In the genomic region with DNA sequence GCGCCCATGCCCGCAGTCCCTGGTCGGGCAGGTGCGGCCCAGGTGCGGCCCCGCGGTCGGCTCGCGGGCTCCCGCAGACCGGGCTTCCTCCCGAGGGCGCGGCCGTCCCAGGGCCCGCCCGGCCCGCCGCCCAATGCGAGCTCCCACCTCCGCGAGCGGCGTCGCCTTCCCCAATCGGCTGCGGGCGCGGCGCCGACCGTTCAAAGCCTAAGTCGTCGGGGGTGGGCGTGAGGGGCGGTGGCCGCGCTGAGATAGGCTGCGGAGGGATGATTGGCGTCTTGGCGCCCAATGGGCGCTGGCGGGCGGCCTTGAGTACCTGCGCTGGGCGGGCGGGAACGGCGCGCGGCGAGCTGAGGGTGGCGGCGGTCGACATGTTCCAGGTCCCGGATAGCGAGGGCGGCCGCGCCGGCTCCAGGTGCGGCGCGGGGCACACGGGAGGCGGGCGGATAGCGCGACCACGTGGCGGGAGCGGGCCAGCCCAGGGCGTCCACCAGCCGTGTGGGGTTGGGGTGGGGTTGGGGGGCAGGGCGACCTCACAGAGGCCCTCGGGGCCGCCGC, we compare ENCODE assay signal across 8 cellular contexts. TPM values are rescaled to one million over a fixed set of nuclear protein-coding genes. Genes with fewer than 3 reads are reported as not detected.
DNase-seq lines count a peak whose midpoint lies in the region; ATAC-seq and TF ChIP-seq lines count a peak whose summit lies in the region.

A gene with protein sequence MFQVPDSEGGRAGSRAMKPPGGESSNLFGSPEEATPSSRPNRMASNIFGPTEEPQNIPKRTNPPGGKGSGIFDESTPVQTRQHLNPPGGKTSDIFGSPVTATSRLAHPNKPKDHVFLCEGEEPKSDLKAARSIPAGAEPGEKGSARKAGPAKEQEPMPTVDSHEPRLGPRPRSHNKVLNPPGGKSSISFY (plus strand): TSS at position 338 of the 558 bp plus-strand sequence. CDS start 34 bp downstream, at position 372.

- no peak within 1 kb of the TSS for H3K27ac ChIP-seq in caudate nucleus (ENCODE audit: low read depth, low read length)

- H3K27ac Mint-ChIP-seq in activated B cell treated with CpG ODN at 0.5 μM for 24 hours = peak within 1 kb of the TSS; percentile 76

- peaks cover 29% of the 10 kb centered on the region for H3K4me1 Mint-ChIP-seq in activated B cell treated with CpG ODN at 0.5 μM for 24 hours

- CTCF ChIA-PET in activated B cell treated with CpG ODN at 0.5 μM for 24 hours (lab: Charles Lee) = interaction anchor here (0.8 to 3.4 kb wide), 4 partner anchors 28 to 314 kb away, joined by 3 to 16 read pairs (median 4); a partner anchor contains a TSS

- no peak for TF ChIP-seq CTCF in activated B cell treated with CpG ODN at 0.5 μM for 24 hours (IDR thresholded peaks at IDR 0.05)

- peaks cover 45% of the 10 kb centered on the region for H3K36me3 Mint-ChIP-seq in activated B cell treated with CpG ODN at 0.5 μM for 24 hours (ENCODE audit: low read depth)

- DNase-seq in AG08395 (ENCODE audit: low spot score) (peak; percentile 98), NCI-H345 (lab: John Stamatoyannopoulos, UW) (peak; percentile 98), activated B cell treated with CpG ODN at 0.5 μM for 24 hours (peak; percentile 92), caudate nucleus (lab: John Stamatoyannopoulos, UW) (peak in 60 of 61 donors; percentile 25 to 96 (median 87)), iris pigment epithelial cell (ENCODE audit: low read depth) (peak; percentile 98)
- peak; percentile 95 for DNase-seq in stimulated activated CD4-positive, alpha-beta T cell treated with anti-CD3 and anti-CD28 coated beads, Interleukin-12 subunit alpha, Interleukin-12 subunit beta, amount 100 ng/mL, for 4 hours

- peak within 1 kb of the TSS; percentile 89 for H3K4me3 Mint-ChIP-seq in activated B cell treated with CpG ODN at 0.5 μM for 24 hours

- in situ Hi-C loops in GM18951 (cut with MboI; ENCODE audit: low sequenced_read_pairs, unreplicated experiment) = no loop called here

- TF ChIP-seq POLR2A in GM18951 (IDR thresholded peaks at IDR 0.05; ENCODE audit: extremely low read depth, insufficient read depth, insufficient read length) = peak; percentile 81

- H3K27me3 Mint-ChIP-seq in activated B cell treated with CpG ODN at 0.5 μM for 24 hours = no peaks in the 10 kb centered on the region

- POLR2A ChIA-PET in activated B cell treated with CpG ODN at 0.5 μM for 24 hours (lab: Charles Lee) = interaction anchor here (0.6 to 2.7 kb wide), 25 partner anchors 21 to 1278 kb away, joined by 3 to 49 read pairs (median 5); a partner anchor contains a TSS

- ATAC-seq in HG03196 (IDR thresholded peaks at IDR 0.05; ENCODE audit: unreplicated experiment) (peak; percentile 94), activated B cell treated with CpG ODN at 0.5 μM for 24 hours (ENCODE audit: low read depth) (peak; percentile 96)

- no peaks in the 10 kb centered on the region for H3K9me3 Mint-ChIP-seq in activated B cell treated with CpG ODN at 0.5 μM for 24 hours

- intact Hi-C loops in activated B cell treated with CpG ODN at 0.5 μM for 24 hours (cut with micrococcal nuclease) = loop anchor here (1.0 kb wide), 3 partner anchors 28 to 66 kb away; a partner anchor contains a TSS

RNA-seq across cellular contexts. Expression of the gene that starts here (rescaled TPM):
- 43.4 and 48.7 TPM in 2 replicates for total RNA-seq in activated B cell treated with CpG ODN at 0.5 μM for 24 hours
